ENCODE assay signal across 8 cellular contexts in genomic region chr22:46737105-46737975, GRCh38. TPM values are rescaled to one million over a fixed set of nuclear protein-coding genes. Genes with fewer than 3 reads are reported as not detected.
DNase-seq lines count a peak whose midpoint lies in the region; ATAC-seq and TF ChIP-seq lines count a peak whose summit lies in the region.

No MANE protein-coding gene starts in this region.

- H3K4me1 Mint-ChIP-seq in activated B cell treated with CpG ODN at 0.5 μM for 24 hours = peaks cover 42% of the 10 kb centered on the region

- peak overlapping the region; percentile 89 for H3K4me3 Mint-ChIP-seq in activated B cell treated with CpG ODN at 0.5 μM for 24 hours

- no peaks in the 10 kb centered on the region for H3K27me3 ChIP-seq in HUES64 (ENCODE audit: insufficient read depth, low read length)

- no peaks in the 10 kb centered on the region for H3K9me3 Mint-ChIP-seq in activated B cell treated with CpG ODN at 0.5 μM for 24 hours

- no peaks in the 10 kb centered on the region for H3K36me3 ChIP-seq in HUES64 (ENCODE audit: insufficient read depth, low read length)

- no peak for TF ChIP-seq POLR2A in lower leg skin (IDR thresholded peaks at IDR 0.05)

- H3K9me3 ChIP-seq in HUES64 (ENCODE audit: insufficient read depth, low read depth, low read length) = no peaks in the 10 kb centered on the region

- H3K4me3 ChIP-seq in HUES64 (ENCODE audit: low read length) (peak overlapping the region; percentile 89), lower leg skin (ENCODE audit: low read depth, poor library complexity, severe bottlenecking) (peak overlapping the region; percentile 91)

- 7% methylated on average over 53 of the region's 53 CpGs for WGBS in HUES64
- 7 to 9% methylated on average over 24 to 30 of the region's 53 CpGs for WGBS in lower leg skin, 2 donors

- H3K27ac ChIP-seq in HUES64 (ENCODE audit: low read depth, low read length) = peak overlapping the region; percentile 52; the same call in 1 of the 2 replicates

- ATAC-seq in activated B cell treated with CpG ODN at 0.5 μM for 24 hours (ENCODE audit: low read depth) (peak; percentile 7), GM21786 (IDR thresholded peaks at IDR 0.05; ENCODE audit: unreplicated experiment) (no peak)
- peak; percentile 34 for ATAC-seq in stimulated activated naive CD8-positive, alpha-beta T cell treated with anti-CD3 and anti-CD28 coated beads, Interleukin-15, Interleukin-2, amounts not matched to agents 100 U/mL and 50 U/mL, for 24 hours

- intact Hi-C loops in activated B cell treated with CpG ODN at 0.5 μM for 24 hours (cut with micrococcal nuclease) (loop anchor here (5.0 to 10.0 kb wide), 3 partner anchors 230 to 585 kb away; partner anchors contain the start of gene PPARA), lower leg skin (cut with DNase I; ENCODE audit: low total_unique reads) (no loop called here)

- peak overlapping the region; percentile 82 for H3K27ac Mint-ChIP-seq in activated B cell treated with CpG ODN at 0.5 μM for 24 hours

- peaks cover 1% of the 10 kb centered on the region for H3K36me3 Mint-ChIP-seq in activated B cell treated with CpG ODN at 0.5 μM for 24 hours (ENCODE audit: low read depth)

- no peaks in the 10 kb centered on the region for H3K27me3 Mint-ChIP-seq in activated B cell treated with CpG ODN at 0.5 μM for 24 hours

- POLR2A ChIA-PET in activated B cell treated with CpG ODN at 0.5 μM for 24 hours (lab: Charles Lee) = interaction anchor here (2.6 kb wide), 1 partner anchor 25 kb away, joined by 14 read pairs; the partner anchor contains the start of gene TBC1D22A

- no peak for TF ChIP-seq CTCF in activated B cell treated with CpG ODN at 0.5 μM for 24 hours (IDR thresholded peaks at IDR 0.05)
- TF ChIP-seq CTCF in lower leg skin (IDR thresholded peaks at IDR 0.05) = no peak

- H3K9ac ChIP-seq in HUES64 (ENCODE audit: low read depth, low read length) = peak overlapping the region; percentile 80

- H3K4me1 ChIP-seq in HUES64 (ENCODE audit: insufficient read depth, low read length) = peaks cover 19% of the 10 kb centered on the region

- peak; percentile 56 for DNase-seq in DMS53 (lab: John Stamatoyannopoulos, UW)
- no peak for DNase-seq in DMS53 treated with DMSO at 0.1 percent for 48 hours (lab: John Stamatoyannopoulos, UW; ENCODE audit: unreplicated experiment)
- peak; percentile 50 for DNase-seq in activated B cell treated with CpG ODN at 0.5 μM for 24 hours
- DNase-seq in dermis blood vessel endothelial cell = peak; percentile 44
- peak in 1 of 2 donors; percentile 90 for DNase-seq in lower leg skin (ENCODE audit: low spot score in 2 of 2)
- peak; percentile 61 for DNase-seq in stimulated activated naive CD8-positive, alpha-beta T cell treated with anti-CD3 and anti-CD28 coated beads, Interleukin-15, Interleukin-2, amounts not matched to agents 100 U/mL and 50 U/mL, for 24 hours

- CTCF ChIA-PET in activated B cell treated with CpG ODN at 0.5 μM for 24 hours (lab: Charles Lee) = no interaction called here

RNA-seq across cellular contexts. Expression of gene CERK, which starts 0.7 kb away (rescaled TPM):
- polyA plus RNA-seq in HUES64 (2013, experiment 1 of 2) = 34.2 TPM
- 39.2 TPM for polyA plus RNA-seq in HUES64 (2013, experiment 2 of 2)
- 13.8 and 16.9 TPM in 2 replicates for total RNA-seq in activated B cell treated with CpG ODN at 0.5 μM for 24 hours
- 87.8 and 106 TPM in 2 replicates for total RNA-seq in dermis blood vessel endothelial cell
- total RNA-seq in lower leg skin = 10 to 100 TPM; 38.9 to 49.6 (median 41.5) TPM

RNA-seq across cellular contexts. Expression of gene TBC1D22A, which starts 25.1 kb away (rescaled TPM):
- 9.7 TPM for polyA plus RNA-seq in HUES64 (2013, experiment 1 of 2)
- polyA plus RNA-seq in HUES64 (2013, experiment 2 of 2) = 10.8 TPM
- total RNA-seq in activated B cell treated with CpG ODN at 0.5 μM for 24 hours (73.0 and 85.9 TPM in 2 replicates), dermis blood vessel endothelial cell (19.4 and 23.8 TPM in 2 replicates), lower leg skin (10 to 100 TPM; 21.8 to 32.3 (median 31.6) TPM)
